ENCODE assay signal across 38 cellular contexts in genomic region chr3:100207886-100208285, GRCh38.
"Had no signal": no experiment of that assay in that cellular context is flagged by ENCODE, and none has a peak within 500 bp of the region (broad histone marks: within the 10 kb centered on the region; RNA-seq: fewer than 3 reads in every experiment).

No MANE protein-coding gene starts in this region.

- H3K4me1 ChIP-seq: body of pancreas had no signal

- H3K27ac ChIP-seq: ascending aorta, body of pancreas, brain microvascular endothelial cell, cardiac muscle cell, VCaP had no signal

- H3K9me3 ChIP-seq: ascending aorta, body of pancreas had no signal

- H3K9me3 Mint-ChIP-seq: activated B cell treated with CpG ODN at 0.5 μM for 24 hours; activated CD4-positive, alpha-beta memory T cell treated with anti-CD3 and anti-CD28 coated beads for 36 hours; activated CD4-positive, alpha-beta T cell treated with anti-CD3 and anti-CD28 coated beads, Interleukin-2, amount 10 ng/mL, durations not matched to agents 24 days and 14 days; activated CD8-positive, alpha-beta T cell treated with anti-CD3 and anti-CD28 coated beads for 36 hours; activated naive CD4-positive, alpha-beta T cell treated with anti-CD3 and anti-CD28 coated beads, Interleukin-2, amount 50 U/mL, for 24 hours; activated naive CD8-positive, alpha-beta T cell treated with anti-CD3 and anti-CD28 coated beads, Interleukin-2, amount 50 U/mL, for 24 hours; activated T-cell treated with anti-CD3 and anti-CD28 coated beads, Interleukin-2, amount 50 U/mL, for 4 hours; activated T-helper 2 cell treated with anti-CD3 and anti-CD28 coated beads, Interferon-gamma antibody, Interleukin-2, Interleukin-4, amounts not matched to agents 10 μg/mL and 5 μg/mL and 100 μg/mL, durations not matched to agents 14 hours and 24 hours and 36 hours; central memory CD8-positive, alpha-beta T cell; T-helper 1 cell treated with Interleukin-12 subunit alpha and Interleukin-12 subunit beta and Interleukin-4 antibody, amounts not matched to agents 30 μg/mL and 1 μg/mL, for 36 hours had no signal

- H3K27me3 ChIP-seq: ascending aorta, body of pancreas, brain microvascular endothelial cell, cardiac muscle cell had no signal

- H3K4me3 ChIP-seq: ascending aorta, body of pancreas, cardiac muscle cell had no signal

- H3K36me3 ChIP-seq: ascending aorta, brain microvascular endothelial cell, cardiac muscle cell had no signal

- H3K36me3 Mint-ChIP-seq: activated CD4-positive, alpha-beta memory T cell treated with anti-CD3 and anti-CD28 coated beads for 36 hours had no signal

- H3K4me3 Mint-ChIP-seq: activated B cell treated with CpG ODN at 0.5 μM for 24 hours; activated CD4-positive, alpha-beta memory T cell treated with anti-CD3 and anti-CD28 coated beads for 36 hours; activated CD4-positive, alpha-beta T cell treated with anti-CD3 and anti-CD28 coated beads, Interleukin-2, amount 10 ng/mL, durations not matched to agents 24 days and 14 days; activated CD8-positive, alpha-beta T cell treated with anti-CD3 and anti-CD28 coated beads for 36 hours; activated naive CD4-positive, alpha-beta T cell treated with anti-CD3 and anti-CD28 coated beads, Interleukin-2, amount 10 ng/mL, durations not matched to agents 7 days and 5 days; activated naive CD4-positive, alpha-beta T cell treated with anti-CD3 and anti-CD28 coated beads, Interleukin-2, amount 50 U/mL, for 24 hours; activated naive CD8-positive, alpha-beta T cell; activated naive CD8-positive, alpha-beta T cell treated with anti-CD3 and anti-CD28 coated beads, Interleukin-2, amount 10 ng/mL, durations not matched to agents 7 days and 5 days; activated naive CD8-positive, alpha-beta T cell treated with anti-CD3 and anti-CD28 coated beads, Interleukin-2, amount 50 U/mL, for 24 hours; activated T-cell treated with anti-CD3 and anti-CD28 coated beads, Interleukin-2, amount 50 U/mL, for 4 hours; central memory CD8-positive, alpha-beta T cell; T-helper 1 cell treated with Interleukin-12 subunit alpha and Interleukin-12 subunit beta and Interleukin-4 antibody, amounts not matched to agents 30 μg/mL and 1 μg/mL, for 36 hours; T-helper 2 cell treated with Interferon-gamma antibody and Interleukin-4, amounts not matched to agents 5 μg/mL and 100 μg/mL, for 36 hours had no signal

- H3K27ac Mint-ChIP-seq: activated B cell treated with CpG ODN at 0.5 μM for 24 hours; activated CD4-positive, alpha-beta memory T cell treated with anti-CD3 and anti-CD28 coated beads for 36 hours; activated CD4-positive, alpha-beta T cell treated with anti-CD3 and anti-CD28 coated beads, Interleukin-2, amount 10 ng/mL, durations not matched to agents 24 days and 14 days; activated CD8-positive, alpha-beta T cell treated with anti-CD3 and anti-CD28 coated beads for 36 hours; activated naive CD4-positive, alpha-beta T cell treated with anti-CD3 and anti-CD28 coated beads, Interleukin-2, amount 10 ng/mL, durations not matched to agents 7 days and 5 days; activated naive CD8-positive, alpha-beta T cell; activated naive CD8-positive, alpha-beta T cell treated with anti-CD3 and anti-CD28 coated beads, Interleukin-2, amount 50 U/mL, for 24 hours; activated T-helper 2 cell treated with anti-CD3 and anti-CD28 coated beads, Interferon-gamma antibody, Interleukin-2, Interleukin-4, amounts not matched to agents 10 μg/mL and 5 μg/mL and 100 μg/mL, durations not matched to agents 14 hours and 24 hours and 36 hours; T-helper 1 cell treated with Interleukin-12 subunit alpha and Interleukin-12 subunit beta and Interleukin-4 antibody, amounts not matched to agents 30 μg/mL and 1 μg/mL, for 36 hours had no signal

- DNase-seq: activated B cell treated with CpG ODN at 0.5 μM for 24 hours; activated CD4-positive, alpha-beta memory T cell treated with anti-CD3 and anti-CD28 coated beads for 36 hours; activated CD4-positive, alpha-beta T cell treated with anti-CD3 and anti-CD28 coated beads for 4 hours; activated CD4-positive, alpha-beta T cell treated with anti-CD3 and anti-CD28 coated beads, Interleukin-2, amount 10 ng/mL, durations not matched to agents 24 days and 14 days; activated CD4-positive, alpha-beta T cell treated with anti-CD3 and anti-CD28 coated beads, Interleukin-2, amount 50 U/mL, for 1 hour; activated CD4-positive, alpha-beta T cell treated with anti-CD3 and anti-CD28 coated beads, Interleukin-2, amount 50 U/mL, for 4 hours; activated CD4-positive, CD25-positive, alpha-beta regulatory T cell treated with anti-CD3 and anti-CD28 coated beads, Interleukin-2, amount 50 U/mL, for 72 hours; activated CD8-positive, alpha-beta memory T cell treated with anti-CD3 and anti-CD28 coated beads, Interleukin-2, amount 50 U/mL, for 4 hours; activated CD8-positive, alpha-beta T cell treated with anti-CD3 and anti-CD28 coated beads for 36 hours; activated effector memory CD4-positive, alpha-beta T cell treated with Interleukin-2 at 50 U/mL for 16 hours; activated gamma-delta T cell; activated naive CD4-positive, alpha-beta T cell treated with anti-CD3 and anti-CD28 coated beads, Interleukin-2, amount 10 ng/mL, durations not matched to agents 7 days and 5 days; activated naive CD4-positive, alpha-beta T cell treated with Interleukin-2 at 50 U/mL for 16 hours; activated naive CD8-positive, alpha-beta T cell treated with anti-CD3 and anti-CD28 coated beads, Interleukin-2, amount 10 ng/mL, durations not matched to agents 7 days and 5 days; activated naive CD8-positive, alpha-beta T cell treated with anti-CD3 and anti-CD28 coated beads, Interleukin-2, amount 50 U/mL, for 24 hours; activated T-cell treated with anti-CD3 and anti-CD28 coated beads for 4 hours; activated T-cell treated with anti-CD3 and anti-CD28 coated beads, Interleukin-2, amount 50 U/mL, for 1 hour; activated T-cell treated with anti-CD3 and anti-CD28 coated beads, Interleukin-2, amount 50 U/mL, for 4 hours; amygdala; anterior cingulate cortex; body of pancreas; brain microvascular endothelial cell; caudate nucleus; cerebellar nuclear complex; T-helper 1 cell; T-helper 2 cell; T-helper 9 cell had no signal

- FAIRE-seq: bronchial epithelial cell, TTC549 had no signal

- ATAC-seq: activated CD8-positive, alpha-beta T cell treated with anti-CD3 and anti-CD28 coated beads for 36 hours; activated naive CD8-positive, alpha-beta T cell treated with anti-CD3 and anti-CD28 coated beads, Interleukin-2, amount 50 U/mL, for 24 hours; activated T-cell treated with anti-CD3 and anti-CD28 coated beads, Interleukin-2, amount 50 U/mL, for 4 hours; body of pancreas had no signal

- H3K27me3 Mint-ChIP-seq: activated B cell treated with CpG ODN at 0.5 μM for 24 hours; activated CD4-positive, alpha-beta memory T cell treated with anti-CD3 and anti-CD28 coated beads for 36 hours; activated CD4-positive, alpha-beta T cell treated with anti-CD3 and anti-CD28 coated beads, Interleukin-2, amount 10 ng/mL, durations not matched to agents 24 days and 14 days; activated CD8-positive, alpha-beta T cell treated with anti-CD3 and anti-CD28 coated beads for 36 hours; activated naive CD4-positive, alpha-beta T cell treated with anti-CD3 and anti-CD28 coated beads, Interleukin-2, amount 50 U/mL, for 24 hours; activated naive CD8-positive, alpha-beta T cell; activated naive CD8-positive, alpha-beta T cell treated with anti-CD3 and anti-CD28 coated beads, Interleukin-2, amount 50 U/mL, for 24 hours; central memory CD8-positive, alpha-beta T cell had no signal
